1 cellular context compared by ENCODE assay signal in the genomic region with DNA sequence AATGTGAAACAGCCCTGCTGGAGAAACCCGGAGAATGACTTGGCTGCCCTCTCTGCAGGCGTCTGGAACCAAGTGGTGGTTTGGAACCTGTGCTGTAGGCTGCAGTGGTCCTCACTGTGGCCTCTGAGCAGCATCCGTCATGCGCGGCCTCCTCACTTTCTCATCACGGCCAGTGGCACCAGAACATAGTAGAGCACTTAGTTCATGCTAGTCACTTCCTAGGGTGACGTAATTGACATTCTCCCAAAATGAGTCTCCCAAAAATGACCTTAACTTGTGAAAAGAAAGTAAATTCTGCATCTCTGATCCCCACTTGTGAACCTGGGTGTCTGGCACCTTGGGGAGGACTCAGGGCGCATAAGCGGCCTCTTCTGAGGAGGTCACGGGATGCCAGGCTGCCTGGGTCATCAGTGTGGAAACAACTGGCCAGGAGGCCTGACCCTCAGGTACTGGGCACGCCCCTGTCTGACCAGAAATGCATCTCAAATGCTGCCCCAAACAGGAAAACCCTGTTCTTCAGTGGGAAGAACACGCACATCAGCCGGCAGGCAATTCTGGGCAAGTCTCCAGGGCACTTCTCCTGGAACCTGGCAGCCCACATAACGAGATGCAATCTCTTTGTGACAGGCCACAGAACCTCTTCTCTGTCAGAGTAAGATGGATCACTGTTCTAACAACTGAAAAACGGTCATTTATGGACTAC.
TF ChIP-seq lines count a peak whose summit lies in the region.

No MANE protein-coding gene starts in this region.

TF ChIP-seq in SK-N-SH treated with all-trans-retinoic acid at 6 μM for 48 hours, 23 proteins besides CTCF, POLR2A, EP300 and RAD21 (continued from another document):
- TF ChIP-seq, protein P1, sequence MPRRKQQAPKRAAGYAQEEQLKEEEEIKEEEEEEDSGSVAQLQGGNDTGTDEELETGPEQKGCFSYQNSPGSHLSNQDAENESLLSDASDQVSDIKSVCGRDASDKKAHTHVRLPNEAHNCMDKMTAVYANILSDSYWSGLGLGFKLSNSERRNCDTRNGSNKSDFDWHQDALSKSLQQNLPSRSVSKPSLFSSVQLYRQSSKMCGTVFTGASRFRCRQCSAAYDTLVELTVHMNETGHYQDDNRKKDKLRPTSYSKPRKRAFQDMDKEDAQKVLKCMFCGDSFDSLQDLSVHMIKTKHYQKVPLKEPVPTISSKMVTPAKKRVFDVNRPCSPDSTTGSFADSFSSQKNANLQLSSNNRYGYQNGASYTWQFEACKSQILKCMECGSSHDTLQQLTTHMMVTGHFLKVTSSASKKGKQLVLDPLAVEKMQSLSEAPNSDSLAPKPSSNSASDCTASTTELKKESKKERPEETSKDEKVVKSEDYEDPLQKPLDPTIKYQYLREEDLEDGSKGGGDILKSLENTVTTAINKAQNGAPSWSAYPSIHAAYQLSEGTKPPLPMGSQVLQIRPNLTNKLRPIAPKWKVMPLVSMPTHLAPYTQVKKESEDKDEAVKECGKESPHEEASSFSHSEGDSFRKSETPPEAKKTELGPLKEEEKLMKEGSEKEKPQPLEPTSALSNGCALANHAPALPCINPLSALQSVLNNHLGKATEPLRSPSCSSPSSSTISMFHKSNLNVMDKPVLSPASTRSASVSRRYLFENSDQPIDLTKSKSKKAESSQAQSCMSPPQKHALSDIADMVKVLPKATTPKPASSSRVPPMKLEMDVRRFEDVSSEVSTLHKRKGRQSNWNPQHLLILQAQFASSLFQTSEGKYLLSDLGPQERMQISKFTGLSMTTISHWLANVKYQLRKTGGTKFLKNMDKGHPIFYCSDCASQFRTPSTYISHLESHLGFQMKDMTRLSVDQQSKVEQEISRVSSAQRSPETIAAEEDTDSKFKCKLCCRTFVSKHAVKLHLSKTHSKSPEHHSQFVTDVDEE (CRISPR knock-in tag; IDR thresholded peaks at IDR 0.05), result peak; percentile 93
- TF ChIP-seq GLIS3 (CRISPR knock-in tag; IDR thresholded peaks at IDR 0.05), result 0 out of 2 replicates have a peak, but pooled peaks have one; percentile 42
- no peak; the same call in 1 of the 2 replicates for TF ChIP-seq ZFP30 (CRISPR knock-in tag; IDR thresholded peaks at IDR 0.05)
- no peak for TF ChIP-seq ESRRG (CRISPR knock-in tag; IDR thresholded peaks at IDR 0.05)
